ENCODE assay signal across 32 cellular contexts in genomic region chr21:46399686-46400085, GRCh38.
"Had no signal": no experiment of that assay in that cellular context is flagged by ENCODE, and none has a peak within 500 bp of the region (broad histone marks: within the 10 kb centered on the region; RNA-seq: fewer than 3 reads in every experiment).

No MANE protein-coding gene starts in this region.

- H3K4me3 Mint-ChIP-seq: activated CD4-positive, alpha-beta memory T cell treated with anti-CD3 and anti-CD28 coated beads, Interleukin-2, amount 10 ng/mL, durations not matched to agents 7 days and 5 days; activated CD4-positive, alpha-beta T cell treated with anti-CD3 and anti-CD28 coated beads, Interleukin-2, amount 10 ng/mL, durations not matched to agents 7 days and 5 days; activated naive CD8-positive, alpha-beta T cell; activated T-cell treated with anti-CD3 and anti-CD28 coated beads, Interleukin-2, amount 50 U/mL, for 4 hours; brain; natural killer cell treated with Interleukin-12 subunit alpha and Interleukin-12 subunit beta and Interleukin-15 and Interleukin-18, amount 100 ng/mL, for 72 hours; stimulated activated naive B cell treated with anti-CD40 and anti-IgM and Interleukin-4, amounts not matched to agents 10 μg/mL and 1 μg/mL and 100 μg/mL, for 72 hours; T-helper 1 cell treated with Interleukin-12 subunit alpha and Interleukin-12 subunit beta and Interleukin-4 antibody, amounts not matched to agents 30 μg/mL and 1 μg/mL, for 36 hours had no signal

- H3K27me3 Mint-ChIP-seq: activated CD4-positive, alpha-beta memory T cell treated with anti-CD3 and anti-CD28 coated beads, Interleukin-2, amount 10 ng/mL, durations not matched to agents 7 days and 5 days; activated CD4-positive, alpha-beta T cell treated with anti-CD3 and anti-CD28 coated beads, Interleukin-2, amount 10 ng/mL, durations not matched to agents 7 days and 5 days; activated naive CD8-positive, alpha-beta T cell; brain; natural killer cell treated with Interleukin-12 subunit alpha and Interleukin-12 subunit beta and Interleukin-15 and Interleukin-18, amount 100 ng/mL, for 72 hours; stimulated activated naive B cell treated with anti-CD40 and anti-IgM and Interleukin-4, amounts not matched to agents 10 μg/mL and 1 μg/mL and 100 μg/mL, for 72 hours had no signal

- ATAC-seq: activated T-cell treated with anti-CD3 and anti-CD28 coated beads, Interleukin-2, amount 50 U/mL, for 4 hours; mucosa of descending colon; sciatic nerve; stimulated activated naive B cell treated with anti-CD40 and anti-IgM and Interleukin-4, amounts not matched to agents 10 μg/mL and 1 μg/mL and 100 μg/mL, for 72 hours had no signal

- H3K27ac Mint-ChIP-seq: activated CD4-positive, alpha-beta memory T cell treated with anti-CD3 and anti-CD28 coated beads, Interleukin-2, amount 10 ng/mL, durations not matched to agents 7 days and 5 days; activated naive CD8-positive, alpha-beta T cell; activated T-helper 2 cell treated with anti-CD3 and anti-CD28 coated beads, Interferon-gamma antibody, Interleukin-2, Interleukin-4, amounts not matched to agents 10 μg/mL and 5 μg/mL and 100 μg/mL, durations not matched to agents 14 hours and 24 hours and 36 hours; natural killer cell treated with Interleukin-12 subunit alpha and Interleukin-12 subunit beta and Interleukin-15 and Interleukin-18, amount 100 ng/mL, for 72 hours; T-helper 1 cell treated with Interleukin-12 subunit alpha and Interleukin-12 subunit beta and Interleukin-4 antibody, amounts not matched to agents 30 μg/mL and 1 μg/mL, for 36 hours had no signal

- H3K9me3 Mint-ChIP-seq: activated CD4-positive, alpha-beta memory T cell treated with anti-CD3 and anti-CD28 coated beads, Interleukin-2, amount 10 ng/mL, durations not matched to agents 7 days and 5 days; activated CD4-positive, alpha-beta T cell treated with anti-CD3 and anti-CD28 coated beads, Interleukin-2, amount 10 ng/mL, durations not matched to agents 7 days and 5 days; activated T-cell treated with anti-CD3 and anti-CD28 coated beads, Interleukin-2, amount 50 U/mL, for 4 hours; activated T-helper 2 cell treated with anti-CD3 and anti-CD28 coated beads, Interferon-gamma antibody, Interleukin-2, Interleukin-4, amounts not matched to agents 10 μg/mL and 5 μg/mL and 100 μg/mL, durations not matched to agents 14 hours and 24 hours and 36 hours; brain; natural killer cell treated with Interleukin-12 subunit alpha and Interleukin-12 subunit beta and Interleukin-15 and Interleukin-18, amount 100 ng/mL, for 72 hours; T-helper 1 cell treated with Interleukin-12 subunit alpha and Interleukin-12 subunit beta and Interleukin-4 antibody, amounts not matched to agents 30 μg/mL and 1 μg/mL, for 36 hours had no signal

- H3K4me1 Mint-ChIP-seq: activated CD4-positive, alpha-beta memory T cell treated with anti-CD3 and anti-CD28 coated beads, Interleukin-2, amount 10 ng/mL, durations not matched to agents 7 days and 5 days; activated CD4-positive, alpha-beta T cell treated with anti-CD3 and anti-CD28 coated beads, Interleukin-2, amount 10 ng/mL, durations not matched to agents 7 days and 5 days; stimulated activated naive B cell treated with anti-CD40 and anti-IgM and Interleukin-4, amounts not matched to agents 10 μg/mL and 1 μg/mL and 100 μg/mL, for 72 hours had no signal

- H3K27me3 ChIP-seq: cardiac muscle cell, dorsolateral prefrontal cortex, suprapubic skin, tibial artery, upper lobe of right lung had no signal

- FAIRE-seq: kidney had no signal

- H3K27ac ChIP-seq: cardiac muscle cell, coronary artery, dorsolateral prefrontal cortex, skin epidermis, suprapubic skin, tibial artery, upper lobe of right lung, WERI-Rb-1 had no signal

- DNase-seq: activated CD4-positive, alpha-beta memory T cell treated with anti-CD3 and anti-CD28 coated beads, Interleukin-2, amount 10 ng/mL, durations not matched to agents 7 days and 5 days; activated CD4-positive, alpha-beta T cell treated with anti-CD3 and anti-CD28 coated beads, Interleukin-2, amount 10 ng/mL, durations not matched to agents 7 days and 5 days; activated CD4-positive, CD25-positive, alpha-beta regulatory T cell treated with anti-CD3 and anti-CD28 coated beads, Interleukin-2, amount 50 U/mL, for 72 hours; activated CD8-positive, alpha-beta memory T cell treated with anti-CD3 and anti-CD28 coated beads, Interleukin-2, amount 50 U/mL, for 48 hours; activated T-cell treated with anti-CD3 and anti-CD28 coated beads, Interleukin-2, amount 50 U/mL, for 4 hours; aorta; cerebellar nuclear complex; effector memory CD4-positive, alpha-beta T cell; head of caudate nucleus; hippocampal formation; kidney; stimulated activated CD4-positive, alpha-beta T cell treated with anti-CD3 and anti-CD28 coated beads, Interleukin-4, amount 100 ng/mL, for 4 hours; stimulated activated CD8-positive, alpha-beta memory T cell treated with anti-CD3 and anti-CD28 coated beads, Interleukin-4, amount 100 ng/mL, for 48 hours; stimulated activated naive B cell treated with anti-CD40 and anti-IgM and Interleukin-4, amounts not matched to agents 10 μg/mL and 1 μg/mL and 100 μg/mL, for 72 hours; SW 1271; T1000; tibial artery; upper lobe of right lung; WERI-Rb-1 had no signal

- H3K9me3 ChIP-seq: mucosa of descending colon, suprapubic skin, tibial artery, upper lobe of right lung had no signal

- H3K4me1 ChIP-seq: suprapubic skin, tibial artery, upper lobe of right lung had no signal

- H3K4me3 ChIP-seq: cardiac muscle cell, coronary artery, dorsolateral prefrontal cortex, lung, mucosa of descending colon, skin epidermis, suprapubic skin, tibial artery, upper lobe of right lung had no signal
